In genomic region chr22:20508067-20508755, GRCh38 we compare ENCODE assay signal across 8 cellular contexts. TPM values are rescaled to one million over a fixed set of nuclear protein-coding genes. Genes with fewer than 3 reads are reported as not detected.
DNase-seq lines count a peak whose midpoint lies in the region; ATAC-seq and TF ChIP-seq lines count a peak whose summit lies in the region.
"Not testable (repeated sequence)": the region's sequence is repeated elsewhere in the genome, so short reads cannot be mapped to it uniquely, and the experiment has no call there.

No MANE protein-coding gene starts in this region.

- H3K4me2 ChIP-seq in SU-DHL-6 (ENCODE audit: low read depth, low read length, poor library complexity, severe bottlenecking) (peak overlapping the region; percentile 76), neuronal stem cell (ENCODE audit: insufficient read depth, low read length, poor library complexity, severe bottlenecking) (peak overlapping the region; percentile 87)

- H3K36me3 ChIP-seq in CD8-positive, alpha-beta memory T cell (ENCODE audit: insufficient read depth, low read length); SU-DHL-6 (ENCODE audit: low read length); kidney epithelial cell (ENCODE audit: control insufficient read depth, insufficient read depth, low read length); thoracic aorta: not testable (repeated sequence)
- peaks cover 2 to 18% of the 10 kb centered on the region in 2 donors for H3K36me3 ChIP-seq in neuronal stem cell (replicated peaks in 1 of 2; ENCODE audit: control insufficient read depth in 2 of 2, insufficient read depth in 2 of 2, low read length in 2 of 2)

- not testable (repeated sequence) for H3F3A ChIP-seq in SU-DHL-6 (ENCODE audit: insufficient read depth)

- H3K4me3 ChIP-seq in CD8-positive, alpha-beta memory T cell (ENCODE audit: low read length), result peak overlapping the region; percentile 98
- H3K4me3 ChIP-seq in SU-DHL-6 (ENCODE audit: insufficient read depth, low read length, poor library complexity, severe bottlenecking) (peak overlapping the region; percentile 84), epithelial cell of proximal tubule (ENCODE audit: low read depth, low read length) (peak overlapping the region; percentile 87), kidney epithelial cell (ENCODE audit: low read depth, low read length) (peak overlapping the region; percentile 95), neuronal stem cell (ENCODE audit: low read length in 2 of 2) (peak overlapping the region; percentile 70 to 97), thoracic aorta (peak overlapping the region; percentile 89)

- H3K9me3 ChIP-seq in CD8-positive, alpha-beta memory T cell (ENCODE audit: low read length); SU-DHL-6 (ENCODE audit: insufficient read depth, low read length); neuronal stem cell (replicated peaks in 1 of 2; ENCODE audit: control insufficient read depth in 2 of 2, insufficient read depth in 1 of 2, low read depth in 1 of 2, low read length in 2 of 2); thoracic aorta: not testable (repeated sequence)

- peak overlapping the region; percentile 83 for H2BK120ac ChIP-seq in neuronal stem cell (ENCODE audit: low read depth, low read length)

- H3K4me1 Mint-ChIP-seq in CD8-positive, alpha-beta memory T cell, result peaks cover 48 to 59% (median 54%) of the 10 kb centered on the region in 3 donors

- peak overlapping the region; percentile 89 for H2AK5ac ChIP-seq in neuronal stem cell (ENCODE audit: low read depth, low read length)

- WGBS in neuronal stem cell (ENCODE audit: extremely low coverage in 2 of 2, insufficient read length in 2 of 2, insufficient replicate concordance in 1 of 2), 2 donors, result no CpG with 5 or more reads among the region's 21 CpGs

- not testable (repeated sequence) for H4K91ac ChIP-seq in neuronal stem cell (ENCODE audit: low read depth, low read length, poor library complexity)

- peak overlapping the region; percentile 69 for H2BK5ac ChIP-seq in neuronal stem cell (ENCODE audit: low read length)

- peak overlapping the region; percentile 77 for H2AFZ ChIP-seq in SU-DHL-6 (ENCODE audit: low read depth, low read length, severe bottlenecking)
- peak overlapping the region; percentile 87 for H2AFZ ChIP-seq in neuronal stem cell (ENCODE audit: low read length)

- not testable (repeated sequence) for H3K4ac ChIP-seq in neuronal stem cell (ENCODE audit: low read length)

- DNase-seq in CD8-positive, alpha-beta memory T cell; epithelial cell of proximal tubule (ENCODE audit: low read depth); kidney epithelial cell (ENCODE audit: low read depth); neuronal stem cell (ENCODE audit: low spot score); thoracic aorta (ENCODE audit: low spot score): not testable (repeated sequence)

- CTCF ChIA-PET in CD8-positive, alpha-beta memory T cell (lab: Charles Lee), result interaction anchor here (1.1 to 4.3 kb wide), 12 partner anchors 11 to 233 kb away, joined by 3 to 16 read pairs (median 4); no protein-coding TSS in a partner anchor

- peak overlapping the region; percentile 17 for H2BK12ac ChIP-seq in neuronal stem cell (ENCODE audit: low read length)

- H3K4me3 Mint-ChIP-seq in CD8-positive, alpha-beta memory T cell, result peak overlapping the region; percentile 94 to 100 (median 97)

- peak overlapping the region; percentile 100 for H3K23ac ChIP-seq in neuronal stem cell (ENCODE audit: low read depth, low read length, poor library complexity)

- H3K14ac ChIP-seq in neuronal stem cell (ENCODE audit: low read length), result peak overlapping the region; percentile 95

- H3K27me3 ChIP-seq in CD8-positive, alpha-beta memory T cell (ENCODE audit: insufficient read depth, low read length, poor library complexity, severe bottlenecking); SU-DHL-6 (ENCODE audit: low read length); kidney epithelial cell (ENCODE audit: control insufficient read depth, insufficient read depth, low read length); neuronal stem cell (ENCODE audit: control insufficient read depth in 3 of 3, insufficient read depth in 3 of 3, low read depth in 1 of 3, low read length in 3 of 3); thoracic aorta (replicated peaks; ENCODE audit: insufficient read depth): not testable (repeated sequence)

- POLR2A ChIA-PET in CD8-positive, alpha-beta memory T cell (lab: Charles Lee), result interaction anchor here (0.6 to 2.9 kb wide), 9 partner anchors 12 to 60 kb away, joined by 3 to 23 read pairs (median 9); no protein-coding TSS in a partner anchor

- H3K4me1 ChIP-seq in CD8-positive, alpha-beta memory T cell (ENCODE audit: insufficient read depth, low read length), result peaks cover 44% of the 10 kb centered on the region
- H3K4me1 ChIP-seq in neuronal stem cell (ENCODE audit: control insufficient read depth in 2 of 2, insufficient read depth in 1 of 2, low read depth in 1 of 2, low read length in 2 of 2) (peaks cover 10 to 17% of the 10 kb centered on the region in 2 donors), thoracic aorta (ENCODE audit: control insufficient read depth in 1 of 2, low read depth in 2 of 2) (peaks cover 21 to 42% of the 10 kb centered on the region in 2 donors)

- H3K36me3 Mint-ChIP-seq in CD8-positive, alpha-beta memory T cell, result peaks cover 0 to 37% (median 12%) of the 10 kb centered on the region in 3 donors

- peaks cover 43% of the 10 kb centered on the region for H3K79me2 ChIP-seq in SU-DHL-6 (ENCODE audit: insufficient read depth, low read length)

- H3K9me3 Mint-ChIP-seq in CD8-positive, alpha-beta memory T cell, result not testable (repeated sequence)

- not testable (repeated sequence) for H4K20me1 ChIP-seq in SU-DHL-6 (ENCODE audit: low read depth, low read length)

- peaks cover 17% of the 10 kb centered on the region for H3K79me1 ChIP-seq in neuronal stem cell (ENCODE audit: low read depth, low read length)

- not testable (repeated sequence) for H3K27me3 Mint-ChIP-seq in CD8-positive, alpha-beta memory T cell

- peak overlapping the region; percentile 99 for H3K27ac ChIP-seq in CD8-positive, alpha-beta memory T cell (ENCODE audit: low read depth, low read length)
- H3K27ac ChIP-seq in SU-DHL-6 (ENCODE audit: low read depth, low read length), result 0 out of 2 replicates have a peak overlapping the region, but pooled peaks have one; percentile 23
- peak overlapping the region; percentile 89 for H3K27ac ChIP-seq in angular gyrus (ENCODE audit: low read depth, low read length)
- peak overlapping the region; percentile 75 for H3K27ac ChIP-seq in neuronal stem cell (replicated peaks; ENCODE audit: low read length)
- peak overlapping the region; percentile 96 to 98 for H3K27ac ChIP-seq in thoracic aorta

- not testable (repeated sequence) for TF ChIP-seq CTCF in SU-DHL-6 (IDR thresholded peaks at IDR 0.05; ENCODE audit: insufficient read depth, low read length, poor library complexity, severe bottlenecking); epithelial cell of proximal tubule (conservative IDR thresholded peaks at IDR 0.05; ENCODE audit: low read depth, low read length); kidney epithelial cell (IDR thresholded peaks at IDR 0.05; ENCODE audit: insufficient read depth, low read length, poor library complexity, severe bottlenecking); thoracic aorta (IDR thresholded peaks at IDR 0.05)

- not testable (repeated sequence) for H3K9me2 ChIP-seq in SU-DHL-6 (replicated peaks; ENCODE audit: insufficient read depth, low read length)

- H3K27ac Mint-ChIP-seq in CD8-positive, alpha-beta memory T cell, result peak overlapping the region; percentile 73 to 99 (median 97)

- H3K18ac ChIP-seq in neuronal stem cell (ENCODE audit: low read length), result peak overlapping the region; percentile 96

- H2BK15ac ChIP-seq in neuronal stem cell (ENCODE audit: low read length), result not testable (repeated sequence)

- H4K8ac ChIP-seq in neuronal stem cell (ENCODE audit: low read depth, low read length), result not testable (repeated sequence)

- H3K9ac ChIP-seq in SU-DHL-6 (ENCODE audit: low read length) (peak overlapping the region; percentile 86), neuronal stem cell (ENCODE audit: low read depth, low read length, poor library complexity) (peak overlapping the region; percentile 94)

- peak; percentile 21 for ATAC-seq in HG03460 (IDR thresholded peaks at IDR 0.05; ENCODE audit: unreplicated experiment)
- not testable (repeated sequence) for ATAC-seq in thoracic aorta (ENCODE audit: insufficient number of reproducible peaks, low FRiP score, low read depth)

RNA-seq across cellular contexts. Expression of gene MED15, which starts 0.8 kb away (rescaled TPM):
- total RNA-seq in CD8-positive, alpha-beta memory T cell, result 100 to 1,000 TPM in 1 of 2 experiments, 10 to 100 TPM in 1; 98.0 to 106 TPM
- polyA plus RNA-seq in CD8-positive, alpha-beta memory T cell, result 120 TPM
- 51.9 and 57.7 TPM in 2 replicates for total RNA-seq in epithelial cell of proximal tubule
- 74.3 and 79.8 TPM in 2 replicates for total RNA-seq in kidney epithelial cell
- polyA plus RNA-seq in neuronal stem cell (2013, experiment 1 of 2), result 35.8 TPM
- 36.1 TPM for polyA plus RNA-seq in neuronal stem cell (2013, experiment 2 of 2)
- total RNA-seq in thoracic aorta, result 10 to 100 TPM; 78.9 to 98.6 TPM

RNA-seq across cellular contexts. Expression of gene KLHL22, which starts 12.6 kb away (rescaled TPM):
- total RNA-seq in CD8-positive, alpha-beta memory T cell, result 10 to 100 TPM; 17.2 to 17.6 TPM
- polyA plus RNA-seq in CD8-positive, alpha-beta memory T cell, result 25.4 TPM
- total RNA-seq in epithelial cell of proximal tubule (18.0 and 21.9 TPM in 2 replicates), kidney epithelial cell (18.6 and 28.2 TPM in 2 replicates), thoracic aorta (10 to 100 TPM; 24.0 to 41.1 TPM)
- 14.3 TPM for polyA plus RNA-seq in neuronal stem cell (2013, experiment 1 of 2)
- 13.8 TPM for polyA plus RNA-seq in neuronal stem cell (2013, experiment 2 of 2)

Comparison
In these comparisons a context has a peak if more than half of its experiments do, and no peak if none do; other contexts are left out.
1. H3K27ac ChIP-seq: peak in every context shown above with its lines; median percentile 99 in CD8-positive, alpha-beta memory T cell; 97 in thoracic aorta; 89 in angular gyrus; 75 in neuronal stem cell; 23 in SU-DHL-6.